ENCODE assay signal across 23 cellular contexts in the genomic region with DNA sequence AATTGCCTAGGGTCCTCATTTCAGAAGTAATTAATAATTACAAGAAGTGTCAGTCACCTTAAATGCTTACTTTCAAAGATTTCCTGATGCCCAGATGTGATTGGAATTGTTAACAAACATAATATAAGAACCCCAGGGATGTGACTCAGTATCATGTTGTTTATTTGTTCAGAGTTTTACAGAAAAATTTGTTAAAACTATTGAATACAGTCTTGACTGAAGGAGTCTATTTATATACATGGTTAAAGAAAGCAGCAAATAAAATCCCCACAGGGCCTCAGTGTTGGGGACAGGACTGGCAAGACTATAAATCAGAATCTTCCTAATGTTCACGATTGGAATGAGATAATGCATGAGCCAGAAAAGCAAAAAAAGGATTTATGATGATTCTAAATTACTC.
"Had no signal": no experiment of that assay in that cellular context is flagged by ENCODE, and none has a peak within 500 bp of the region (broad histone marks: within the 10 kb centered on the region; RNA-seq: fewer than 3 reads in every experiment).

No MANE protein-coding gene starts in this region.

- H3K9me3 ChIP-seq: heart right ventricle, left lung, neutrophil, ovary, prostate gland, upper lobe of right lung had no signal

- H3K27me3 ChIP-seq: heart right ventricle, left lung, neutrophil, ovary, upper lobe of right lung had no signal

- ATAC-seq: activated CD8-positive, alpha-beta T cell treated with anti-CD3 and anti-CD28 coated beads, Interleukin-2, amount 10 ng/mL, durations not matched to agents 7 days and 5 days; esophagus mucosa; heart right ventricle; left lung; natural killer cell; upper lobe of right lung had no signal

- H3K4me1 ChIP-seq: heart right ventricle, left lung, prostate gland, upper lobe of right lung had no signal

- H3K4me3 Mint-ChIP-seq: activated CD8-positive, alpha-beta T cell treated with anti-CD3 and anti-CD28 coated beads, Interleukin-2, amount 10 ng/mL, durations not matched to agents 7 days and 5 days; activated naive CD4-positive, alpha-beta T cell treated with anti-CD3 and anti-CD28 coated beads, Interleukin-2, amount 50 U/mL, for 24 hours; activated T-helper 1 cell treated with anti-CD3 and anti-CD28 coated beads, Interleukin-12 subunit alpha, Interleukin-12 subunit beta, Interleukin-2, Interleukin-4 antibody, amounts not matched to agents 30 ng/mL and 10 ng/mL and 1 ng/mL, durations not matched to agents 14 hours and 24 hours and 36 hours; brain; natural killer cell had no signal

- H3K36me3 ChIP-seq: heart right ventricle, left lung, neutrophil, ovary, prostate gland, upper lobe of right lung had no signal

- H3K36me3 Mint-ChIP-seq: activated naive CD4-positive, alpha-beta T cell treated with anti-CD3 and anti-CD28 coated beads, Interleukin-2, amount 50 U/mL, for 24 hours; natural killer cell had no signal

- H3K27ac Mint-ChIP-seq: activated CD8-positive, alpha-beta T cell treated with anti-CD3 and anti-CD28 coated beads, Interleukin-2, amount 10 ng/mL, durations not matched to agents 7 days and 5 days; activated naive CD4-positive, alpha-beta T cell treated with anti-CD3 and anti-CD28 coated beads, Interleukin-2, amount 50 U/mL, for 24 hours; activated T-helper 1 cell treated with anti-CD3 and anti-CD28 coated beads, Interleukin-12 subunit alpha, Interleukin-12 subunit beta, Interleukin-2, Interleukin-4 antibody, amounts not matched to agents 30 ng/mL and 10 ng/mL and 1 ng/mL, durations not matched to agents 14 hours and 24 hours and 36 hours; natural killer cell had no signal

- DNase-seq: activated CD4-positive, alpha-beta T cell treated with anti-CD3 and anti-CD28 coated beads for 1 hour; activated CD4-positive, alpha-beta T cell treated with anti-CD3 and anti-CD28 coated beads, Interleukin-2, amount 50 U/mL, for 1 hour; activated CD8-positive, alpha-beta T cell treated with anti-CD3 and anti-CD28 coated beads, Interleukin-2, amount 10 ng/mL, durations not matched to agents 7 days and 5 days; activated gamma-delta T cell treated with Interleukin-2 at 50 U/mL for 16 hours; aorta; effector CD4-positive, alpha-beta T cell; heart right ventricle; kidney glomerular epithelial cell; left lung; natural killer cell; ovary; stimulated activated CD4-positive, alpha-beta T cell treated with anti-CD3 and anti-CD28 coated beads, Interleukin-2, amount 100 ng/mL, for 48 hours; stimulated activated CD8-positive, alpha-beta memory T cell treated with anti-CD3 and anti-CD28 coated beads, Interleukin-4, amount 100 ng/mL, for 48 hours; stimulated activated naive CD4-positive, alpha-beta T cell; T-helper 1 cell; upper lobe of right lung had no signal

- H3K4me3 ChIP-seq: heart right ventricle, left lung, lung, ovary, prostate gland, upper lobe of right lung had no signal

- H3K4me1 Mint-ChIP-seq: activated naive CD4-positive, alpha-beta T cell treated with anti-CD3 and anti-CD28 coated beads, Interleukin-2, amount 50 U/mL, for 24 hours had no signal

- H3K27me3 Mint-ChIP-seq: activated naive CD4-positive, alpha-beta T cell treated with anti-CD3 and anti-CD28 coated beads, Interleukin-2, amount 50 U/mL, for 24 hours had no signal

- H3K9me3 Mint-ChIP-seq: activated naive CD4-positive, alpha-beta T cell treated with anti-CD3 and anti-CD28 coated beads, Interleukin-2, amount 50 U/mL, for 24 hours; activated T-helper 1 cell treated with anti-CD3 and anti-CD28 coated beads, Interleukin-12 subunit alpha, Interleukin-12 subunit beta, Interleukin-2, Interleukin-4 antibody, amounts not matched to agents 30 ng/mL and 10 ng/mL and 1 ng/mL, durations not matched to agents 14 hours and 24 hours and 36 hours; natural killer cell had no signal
